1 cellular context compared by ENCODE assay signal in the genomic region with DNA sequence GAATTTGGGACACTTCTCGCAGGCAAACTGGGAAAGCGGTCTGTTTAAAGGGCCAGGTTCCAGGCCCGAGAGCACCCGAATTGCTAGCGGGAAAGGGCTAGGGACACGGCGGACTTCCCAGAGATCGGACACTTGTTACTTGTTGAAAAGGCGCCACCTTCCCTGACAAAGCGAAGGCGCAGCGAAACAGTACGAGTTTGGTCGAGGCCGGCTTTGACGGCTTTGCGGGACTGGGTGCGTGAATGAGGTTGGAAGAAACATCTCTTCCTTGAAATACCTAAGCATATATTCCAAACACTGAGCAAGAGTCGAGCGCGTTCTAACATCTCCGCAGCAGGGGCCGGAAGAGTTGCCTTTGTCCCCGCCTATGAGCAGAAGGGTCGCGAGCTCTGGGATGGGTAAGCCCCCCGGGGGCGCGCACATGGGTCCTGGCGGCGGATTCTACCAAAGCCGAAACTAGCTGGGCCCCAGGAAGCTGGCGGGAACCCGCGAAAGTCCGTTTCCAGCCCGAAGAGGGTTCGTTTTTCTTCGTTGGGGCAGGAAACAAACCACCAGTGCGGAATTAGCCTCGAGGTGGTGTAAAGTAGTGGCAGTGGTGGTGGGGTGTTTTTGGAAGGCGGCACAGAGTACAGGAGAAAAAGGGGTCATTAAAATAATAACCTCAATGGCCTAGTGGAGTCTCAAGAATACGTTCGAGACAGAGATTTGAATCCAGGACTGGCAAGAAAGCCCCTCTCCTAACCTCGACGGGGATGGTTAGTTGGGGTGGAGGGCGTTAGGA.
TF ChIP-seq lines count a peak whose summit lies in the region.

No MANE protein-coding gene starts in this region.

TF ChIP-seq in SK-N-SH treated with all-trans-retinoic acid at 6 μM for 48 hours, 23 proteins besides CTCF, POLR2A, EP300 and RAD21 (continued from another document):
- TF ChIP-seq TOX (CRISPR knock-in tag; IDR thresholded peaks at IDR 0.05; ENCODE audit: borderline replicate concordance) (no peak), ZFP30 (CRISPR knock-in tag; IDR thresholded peaks at IDR 0.05) (no peak), PPARA (CRISPR knock-in tag; IDR thresholded peaks at IDR 0.05; ENCODE audit: borderline replicate concordance) (no peak)
- TF ChIP-seq, protein P1, sequence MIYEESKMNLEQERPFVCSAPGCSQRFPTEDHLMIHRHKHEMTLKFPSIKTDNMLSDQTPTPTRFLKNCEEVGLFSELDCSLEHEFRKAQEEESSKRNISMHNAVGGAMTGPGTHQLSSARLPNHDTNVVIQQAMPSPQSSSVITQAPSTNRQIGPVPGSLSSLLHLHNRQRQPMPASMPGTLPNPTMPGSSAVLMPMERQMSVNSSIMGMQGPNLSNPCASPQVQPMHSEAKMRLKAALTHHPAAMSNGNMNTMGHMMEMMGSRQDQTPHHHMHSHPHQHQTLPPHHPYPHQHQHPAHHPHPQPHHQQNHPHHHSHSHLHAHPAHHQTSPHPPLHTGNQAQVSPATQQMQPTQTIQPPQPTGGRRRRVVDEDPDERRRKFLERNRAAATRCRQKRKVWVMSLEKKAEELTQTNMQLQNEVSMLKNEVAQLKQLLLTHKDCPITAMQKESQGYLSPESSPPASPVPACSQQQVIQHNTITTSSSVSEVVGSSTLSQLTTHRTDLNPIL (CRISPR knock-in tag; IDR thresholded peaks at IDR 0.05; ENCODE audit: low read depth), result no peak
